Comparison of ENCODE assay signal across 8 cellular contexts in genomic region chr1:224329842-224330753, GRCh38. TPM values are rescaled to one million over a fixed set of nuclear protein-coding genes. Genes with fewer than 3 reads are reported as not detected.
DNase-seq lines count a peak whose midpoint lies in the region; ATAC-seq and TF ChIP-seq lines count a peak whose summit lies in the region.

Gene NVL (minus strand): TSS chr1:224330172. CDS start chr1:224330127, 45 bp downstream.

- ATAC-seq in HG02884 (IDR thresholded peaks at IDR 0.05; ENCODE audit: unreplicated experiment) = peak; percentile 67
- peak; percentile 97 to 98 (median 98) for ATAC-seq in heart right ventricle

- no peaks in the 10 kb centered on the region for H3K36me3 Mint-ChIP-seq in type B pancreatic cell

- peak within 1 kb of the TSS; percentile 84 to 94 (median 89) for H3K27ac ChIP-seq in adrenal gland
- H3K27ac ChIP-seq in heart right ventricle = peak within 1 kb of the TSS; percentile 86 to 99 (median 94)

- peak; percentile 59 for TF ChIP-seq POLR2A in GM15510 (IDR thresholded peaks at IDR 0.05; ENCODE audit: borderline replicate concordance, extremely low read depth, insufficient read length)
- peak; percentile 42 to 63 for TF ChIP-seq POLR2A in adrenal gland (IDR thresholded peaks at IDR 0.05)

- H3K4me1 Mint-ChIP-seq in type B pancreatic cell (ENCODE audit: unreplicated experiment) = peaks cover 21% of the 10 kb centered on the region

- H3K36me3 ChIP-seq in adrenal gland (replicated peaks in 1 of 2) (no peaks in the 10 kb centered on the region), heart right ventricle (peaks cover 0 to 19% (median 3%) of the 10 kb centered on the region in 9 donors)

- 0% methylated on average over 35 to 52 of the region's 52 CpGs for WGBS in adrenal gland, 4 donors
- 0 to 1% methylated on average over 52 of the region's 52 CpGs for WGBS in heart right ventricle, 2 donors

- H3K4me3 Mint-ChIP-seq in type B pancreatic cell = peak within 1 kb of the TSS; percentile 97

- H3K4me3 ChIP-seq in adrenal gland = peak within 1 kb of the TSS; percentile 62 to 86 (median 68)
- peak within 1 kb of the TSS; percentile 61 to 97 (median 81) for H3K4me3 ChIP-seq in heart right ventricle

- no peaks in the 10 kb centered on the region for H3K27me3 Mint-ChIP-seq in type B pancreatic cell

- no peaks in the 10 kb centered on the region for H3K9me3 Mint-ChIP-seq in type B pancreatic cell

- no peak for TF ChIP-seq CTCF in adrenal gland (IDR thresholded peaks at IDR 0.05)
- TF ChIP-seq CTCF in heart right ventricle (IDR thresholded peaks at IDR 0.05) = peak in 1 of 9 donors; percentile 11
- no peak for TF ChIP-seq CTCF in type B pancreatic cell (conservative IDR thresholded peaks at IDR 0.05)

- H3K4me1 ChIP-seq in adrenal gland (replicated peaks in 1 of 2) = peaks cover 19 to 27% of the 10 kb centered on the region in 2 donors
- peaks cover 5 to 35% (median 21%) of the 10 kb centered on the region in 9 donors for H3K4me1 ChIP-seq in heart right ventricle

- H3K27me3 ChIP-seq in adrenal gland (no peaks in the 10 kb centered on the region), heart right ventricle (no peaks in the 10 kb centered on the region)

- peak within 1 kb of the TSS; percentile 99 for H3K27ac Mint-ChIP-seq in type B pancreatic cell

- DNase-seq in NCI-H1694 (lab: John Stamatoyannopoulos, UW) = peak; percentile 80
- peak; percentile 81 to 89 (median 86) for DNase-seq in adrenal gland
- DNase-seq in heart right ventricle = peak; percentile 84 to 89
- peak; percentile 77 to 97 (median 84) for DNase-seq in posterior cingulate gyrus
- DNase-seq in type B pancreatic cell (ENCODE audit: extremely low spot score, unreplicated experiment) = peak; percentile 88

- H3K9me3 ChIP-seq in adrenal gland (replicated peaks in 1 of 3) = no peaks in the 10 kb centered on the region
- no peaks in the 10 kb centered on the region for H3K9me3 ChIP-seq in heart right ventricle

- intact Hi-C loops in T-helper 1 cell treated with Interleukin-12 subunit alpha and Interleukin-12 subunit beta and Interleukin-4 antibody, amounts not matched to agents 30 ng/mL and 1 ng/mL, for 36 hours (cut with micrococcal nuclease) = loop anchor here (1.0 to 5.0 kb wide), 8 partner anchors 13 to 1618 kb away; partner anchors contain the start of genes AIDA, BROX, CNIH4 and WDR26
- intact Hi-C loops in adrenal gland (cut with DNase I) (loop anchor here (5.0 kb wide), 1 partner anchor 213 kb away; no protein-coding TSS in a partner anchor), heart right ventricle (cut with DNase I) (loop anchor here in 8 of 10 donors (1.0 to 10.0 kb wide), 9 partner anchors 26 to 635 kb away; partner anchors contain the start of genes FBXO28 (in 3 of the 8) and CNIH4 (in 1 of the 8)), posterior cingulate gyrus (cut with DNase I) (loop anchor here (2.0 to 5.0 kb wide), 4 partner anchors 27 to 633 kb away; partner anchors contain the start of genes CNIH4 and DEGS1)

RNA-seq across cellular contexts. Expression of gene NVL, which starts in this region (rescaled TPM):
- total RNA-seq in T-helper 1 cell treated with Interleukin-12 subunit alpha and Interleukin-12 subunit beta and Interleukin-4 antibody, amounts not matched to agents 30 ng/mL and 1 ng/mL, for 36 hours = 41.2 and 44.1 TPM in 2 replicates
- 10 to 100 TPM; 12.0 to 23.2 (median 19.0) TPM for total RNA-seq in adrenal gland
- polyA plus RNA-seq in adrenal gland = 10 to 100 TPM; 38.5 to 77.0 (median 44.8) TPM
- 10 to 100 TPM in 5 of 10 donors, 1 to 10 TPM in 5; 7.7 to 14.0 (median 9.9) TPM for total RNA-seq in heart right ventricle
- 10 to 100 TPM; 10.8 to 37.3 TPM for polyA plus RNA-seq in heart right ventricle
- 30.2 and 46.7 TPM in 2 replicates for total RNA-seq in type B pancreatic cell (ENCODE audit: low replicate concordance)

Comparison
In these comparisons a context has a peak if more than half of its experiments do, and no peak if none do; other contexts are left out.
1. Peak in every context shown above with its lines: DNase-seq, ATAC-seq, H3K4me3 ChIP-seq and H3K27ac ChIP-seq.